ENCODE assay signal across 12 cellular contexts in genomic region chr20:37288091-37288490, GRCh38. TPM values are rescaled to one million over a fixed set of nuclear protein-coding genes. Genes with fewer than 3 reads are reported as not detected.
A peak's percentile ranks its signal among the peaks of the same experiment; 100 is the strongest.
DNase-seq lines count a peak whose midpoint lies in the region; ATAC-seq, FAIRE-seq and TF ChIP-seq lines count a peak whose summit lies in the region.
"Had no signal": no experiment of that assay in that cellular context is flagged by ENCODE, and none has a peak within 500 bp of the region (broad histone marks: within the 10 kb centered on the region; RNA-seq: fewer than 3 reads in every experiment).

No MANE protein-coding gene starts in this region.

- POLR2A ChIA-PET in RWPE1 (lab: Yijun Ruan, JAX; ENCODE audit: low non-redundant PET) = interaction anchor here (0.7 kb wide), 1 partner anchor 53 kb away, joined by 3 read pairs; no protein-coding TSS in a partner anchor

- no peaks in the 10 kb centered on the region for H3K4me1 ChIP-seq in colonic mucosa

- H3K4me3 ChIP-seq in colonic mucosa = no peak overlapping the region

- ATAC-seq in stimulated activated memory B cell treated with anti-CD40 and anti-IgM and Interleukin-4, amounts not matched to agents 10 μg/mL and 1 μg/mL and 100 μg/mL, for 72 hours = no peak
- no peak for ATAC-seq in HG03342 (IDR thresholded peaks at IDR 0.05; ENCODE audit: unreplicated experiment)

- peak overlapping the region; percentile 30 for H3K4me3 Mint-ChIP-seq in activated T-cell treated with anti-CD3 and anti-CD28 coated beads, Interleukin-2, amount 50 U/mL, for 24 hours
- H3K4me3 Mint-ChIP-seq in stimulated activated memory B cell treated with anti-CD40 and anti-IgM and Interleukin-4, amounts not matched to agents 10 μg/mL and 1 μg/mL and 100 μg/mL, for 72 hours = no peak overlapping the region

- no peaks in the 10 kb centered on the region for H3K36me3 ChIP-seq in colonic mucosa

- no peaks in the 10 kb centered on the region for H3K9me3 ChIP-seq in colonic mucosa

- H3K9ac ChIP-seq in colonic mucosa (ENCODE audit: low read depth in 2 of 2, low read length in 2 of 2) = no peak overlapping the region

- H3K27me3 ChIP-seq in colonic mucosa = no peaks in the 10 kb centered on the region

- TF ChIP-seq CTCF in RWPE1 (conservative IDR thresholded peaks at IDR 0.05; ENCODE audit: low read depth) (no peak), D721Med (IDR thresholded peaks at IDR 0.05; ENCODE audit: insufficient read depth, missing control alignments) (no peak), colonic mucosa (IDR thresholded peaks at IDR 0.05) (no peak)

- CTCF ChIA-PET in RWPE1 (lab: Yijun Ruan, JAX) = interaction anchor here (0.6 to 2.1 kb wide), 4 partner anchors 11 to 247 kb away, joined by 3 to 8 read pairs (median 6); no protein-coding TSS in a partner anchor

- no peak for DNase-seq in activated T-cell treated with anti-CD3 and anti-CD28 coated beads, Interleukin-2, amount 50 U/mL, for 24 hours
- DNase-seq in activated T-cell treated with anti-CD3 and anti-CD28 coated beads, Interleukin-2, amount 50 U/mL, for 1 hour = no peak
- no peak for DNase-seq in RWPE1 (ENCODE audit: low spot score)
- DNase-seq in fibroblast of gingiva (ENCODE audit: low read depth) = peak; percentile 70
- DNase-seq in D721Med (ENCODE audit: insufficient read length, low spot score) = no peak
- DNase-seq in colonic mucosa = no peak
- DNase-seq: activated CD4-positive, alpha-beta T cell treated with anti-CD3 and anti-CD28 coated beads for 4 hours; H9 had no signal

- peaks cover 32% of the 10 kb centered on the region for H3K36me3 Mint-ChIP-seq in activated T-cell treated with anti-CD3 and anti-CD28 coated beads, Interleukin-2, amount 50 U/mL, for 24 hours (ENCODE audit: low read depth)
- H3K36me3 Mint-ChIP-seq in stimulated activated memory B cell treated with anti-CD40 and anti-IgM and Interleukin-4, amounts not matched to agents 10 μg/mL and 1 μg/mL and 100 μg/mL, for 72 hours = peaks cover 17% of the 10 kb centered on the region

- H3K27me3 Mint-ChIP-seq in activated T-cell treated with anti-CD3 and anti-CD28 coated beads, Interleukin-2, amount 50 U/mL, for 24 hours = no peaks in the 10 kb centered on the region
- H3K27me3 Mint-ChIP-seq in stimulated activated memory B cell treated with anti-CD40 and anti-IgM and Interleukin-4, amounts not matched to agents 10 μg/mL and 1 μg/mL and 100 μg/mL, for 72 hours = no peaks in the 10 kb centered on the region

- no peaks in the 10 kb centered on the region for H3K9me3 Mint-ChIP-seq in activated T-cell treated with anti-CD3 and anti-CD28 coated beads, Interleukin-2, amount 50 U/mL, for 24 hours
- no peaks in the 10 kb centered on the region for H3K9me3 Mint-ChIP-seq in stimulated activated memory B cell treated with anti-CD40 and anti-IgM and Interleukin-4, amounts not matched to agents 10 μg/mL and 1 μg/mL and 100 μg/mL, for 72 hours

- H3K27ac ChIP-seq in RWPE1 (peak overlapping the region; percentile 77), colonic mucosa (no peak overlapping the region)

- peaks cover 29% of the 10 kb centered on the region for H3K4me1 Mint-ChIP-seq in activated T-cell treated with anti-CD3 and anti-CD28 coated beads, Interleukin-2, amount 50 U/mL, for 24 hours (ENCODE audit: low read depth)
- peaks cover 20% of the 10 kb centered on the region for H3K4me1 Mint-ChIP-seq in stimulated activated memory B cell treated with anti-CD40 and anti-IgM and Interleukin-4, amounts not matched to agents 10 μg/mL and 1 μg/mL and 100 μg/mL, for 72 hours

- intact Hi-C loops in colonic mucosa (cut with DNase I) = no loop called here

- no peak for FAIRE-seq in D721Med (lab: Jason Lieb, UNC)
- FAIRE-seq: RCC 7860 had no signal

- H3K27ac Mint-ChIP-seq in activated T-cell treated with anti-CD3 and anti-CD28 coated beads, Interleukin-2, amount 50 U/mL, for 24 hours = no peak overlapping the region
- H3K27ac Mint-ChIP-seq in stimulated activated memory B cell treated with anti-CD40 and anti-IgM and Interleukin-4, amounts not matched to agents 10 μg/mL and 1 μg/mL and 100 μg/mL, for 72 hours = peak overlapping the region; percentile 11

RNA-seq across cellular contexts. Expression of gene MANBAL, which starts 1.4 kb away (rescaled TPM):
- total RNA-seq in colonic mucosa = 10 to 100 TPM; 27.1 to 44.6 TPM

RNA-seq across cellular contexts. Expression of gene GHRH, which starts 26.5 kb away (rescaled TPM):
- total RNA-seq in colonic mucosa = not detected
- total RNA-seq: H9, kidney epithelial cell had no signal

RNA-seq across cellular contexts. Expression of gene SRC, which starts 57.8 kb away (rescaled TPM):
- 100 to 1,000 TPM; 102 to 123 TPM for total RNA-seq in colonic mucosa
